Comparison of ENCODE assay signal across 17 cellular contexts in genomic region chr1:53627031-53627430, GRCh38.
"Had no signal": no experiment of that assay in that cellular context is flagged by ENCODE, and none has a peak within 500 bp of the region (broad histone marks: within the 10 kb centered on the region; RNA-seq: fewer than 3 reads in every experiment).

No MANE protein-coding gene starts in this region.

- H3K4me1 ChIP-seq: left ventricle myocardium inferior, sigmoid colon, tibial artery had no signal

- DNase-seq: activated B cell treated with CpG ODN at 0.5 μM for 24 hours; activated CD4-positive, alpha-beta memory T cell treated with anti-CD3 and anti-CD28 coated beads, Interleukin-2, amount 10 ng/mL, durations not matched to agents 7 days and 5 days; activated CD4-positive, alpha-beta T cell treated with anti-CD3 and anti-CD28 coated beads for 48 hours; activated effector memory CD4-positive, alpha-beta T cell treated with anti-CD3 and anti-CD28 coated beads, Interleukin-2, amount 50 U/mL, for 16 hours; activated naive CD4-positive, alpha-beta T cell treated with anti-CD3 and anti-CD28 coated beads, Interleukin-2, amount 50 U/mL, for 16 hours; brain microvascular endothelial cell; central memory CD4-positive, alpha-beta T cell; erythroblast; kidney; left ventricle myocardium inferior; mammary epithelial cell; naive B cell; ovary; sigmoid colon; stimulated activated naive CD4-positive, alpha-beta T cell had no signal

- H3K36me3 ChIP-seq: brain microvascular endothelial cell, heart left ventricle, left ventricle myocardium inferior, ovary, sigmoid colon, tibial artery had no signal

- H3K27me3 ChIP-seq: brain microvascular endothelial cell, heart left ventricle, ovary had no signal

- ATAC-seq: heart left ventricle had no signal

- H3K27ac ChIP-seq: brain microvascular endothelial cell, heart left ventricle, left ventricle myocardium inferior, ovary, sigmoid colon, tibial artery had no signal

- H3K9me3 ChIP-seq: ovary, sigmoid colon, tibial artery had no signal

- H3K4me3 ChIP-seq: heart left ventricle, left ventricle myocardium inferior, ovary, sigmoid colon, tibial artery had no signal
